In the genomic region with DNA sequence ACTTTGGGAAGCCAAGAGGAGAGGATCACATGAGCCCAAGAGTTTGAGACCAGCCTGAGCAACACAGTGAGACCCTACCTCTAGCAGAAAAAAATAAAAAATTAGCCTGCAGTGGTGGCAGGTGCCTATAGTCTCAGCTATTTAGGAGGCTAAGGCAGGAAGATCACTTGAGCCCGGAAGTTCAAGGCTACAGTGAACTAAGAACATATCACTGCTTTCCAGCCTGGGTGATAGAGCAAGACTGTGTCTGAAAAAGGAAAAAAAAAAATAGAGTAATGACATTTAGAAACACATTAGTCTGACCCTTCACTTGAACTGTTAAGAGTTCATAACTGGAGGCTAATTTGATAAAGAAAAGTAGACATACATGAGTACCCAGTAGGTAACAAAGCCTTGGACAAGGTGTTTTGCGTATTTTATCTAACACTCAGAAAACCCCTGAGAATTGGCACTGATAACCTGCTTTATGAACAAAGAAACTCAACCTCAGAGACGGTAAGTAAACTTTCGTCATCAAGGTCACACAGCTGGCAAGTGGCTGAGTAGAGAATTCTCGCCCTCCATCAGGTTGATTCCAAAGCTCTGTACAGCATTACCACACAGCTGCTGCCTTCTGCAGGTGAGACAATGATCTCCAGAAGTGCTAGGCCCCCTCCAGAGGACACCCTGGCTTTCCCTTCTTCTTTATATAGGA, we compare ENCODE assay signal across 18 cellular contexts.
DNase-seq lines count a peak whose midpoint lies in the region; ATAC-seq and TF ChIP-seq lines count a peak whose summit lies in the region.
"Had no signal": no experiment of that assay in that cellular context is flagged by ENCODE, and none has a peak within 500 bp of the region (broad histone marks: within the 10 kb centered on the region; RNA-seq: fewer than 3 reads in every experiment).

No MANE protein-coding gene starts in this region.

- no peak overlapping the region for H3K4me3 ChIP-seq in stomach
- H3K4me3 ChIP-seq: GM23338 had no signal

- H3K36me3 ChIP-seq in stomach, result peaks cover 0 to 6% (median 0%) of the 10 kb centered on the region in 4 donors

- H3K36me3 Mint-ChIP-seq in activated naive CD8-positive, alpha-beta T cell, result peaks cover 10% of the 10 kb centered on the region
- H3K36me3 Mint-ChIP-seq in activated naive CD8-positive, alpha-beta T cell treated with anti-CD3 and anti-CD28 coated beads, Interleukin-2, amount 50 U/mL, for 24 hours (ENCODE audit: low read depth), result peaks cover 2% of the 10 kb centered on the region
- peaks cover 2% of the 10 kb centered on the region for H3K36me3 Mint-ChIP-seq in T-helper 17 cell (ENCODE audit: low read depth)

- TF ChIP-seq CTCF in stomach (IDR thresholded peaks at IDR 0.05), result no peak

- no peaks in the 10 kb centered on the region for H3K27me3 Mint-ChIP-seq in activated naive CD8-positive, alpha-beta T cell
- H3K27me3 Mint-ChIP-seq in activated naive CD8-positive, alpha-beta T cell treated with anti-CD3 and anti-CD28 coated beads, Interleukin-2, amount 50 U/mL, for 24 hours, result no peaks in the 10 kb centered on the region
- H3K27me3 Mint-ChIP-seq in T-helper 17 cell, result no peaks in the 10 kb centered on the region

- WGBS in stomach, 5 donors, result 30 to 68% (median 38%) methylated on average over 5 of the region's 5 CpGs

- H3K4me1 ChIP-seq in stomach, result peaks cover 0 to 25% (median 14%) of the 10 kb centered on the region in 4 donors

- H3K4me3 Mint-ChIP-seq in activated naive CD8-positive, alpha-beta T cell, result no peak overlapping the region
- no peak overlapping the region for H3K4me3 Mint-ChIP-seq in activated naive CD8-positive, alpha-beta T cell treated with anti-CD3 and anti-CD28 coated beads, Interleukin-2, amount 50 U/mL, for 24 hours
- H3K4me3 Mint-ChIP-seq in T-helper 17 cell, result peak overlapping the region; percentile 9
- H3K4me3 Mint-ChIP-seq: GM23338 had no signal

- no peaks in the 10 kb centered on the region for H3K9me3 Mint-ChIP-seq in activated naive CD8-positive, alpha-beta T cell (ENCODE audit: low read depth)
- no peaks in the 10 kb centered on the region for H3K9me3 Mint-ChIP-seq in activated naive CD8-positive, alpha-beta T cell treated with anti-CD3 and anti-CD28 coated beads, Interleukin-2, amount 50 U/mL, for 24 hours
- H3K9me3 Mint-ChIP-seq: GM23338 had no signal

- H3K9me3 ChIP-seq in T-helper 17 cell (ENCODE audit: control insufficient read depth, low read length, poor library complexity, severe bottlenecking) (no peaks in the 10 kb centered on the region), stomach (no peaks in the 10 kb centered on the region)
- H3K9me3 ChIP-seq: SK-N-SH had no signal

- no peak for TF ChIP-seq EP300 in stomach (IDR thresholded peaks at IDR 0.05)

- intact Hi-C loops in stomach (cut with DNase I; ENCODE audit: low total_unique reads), result no loop called here

- H3K27ac ChIP-seq in stomach, result peak overlapping the region; percentile 24 to 56 (median 43)

- ATAC-seq in activated naive CD8-positive, alpha-beta T cell treated with anti-CD3 and anti-CD28 coated beads, Interleukin-2, amount 50 U/mL, for 24 hours, result no peak
- ATAC-seq in T-helper 17 cell, result peak; percentile 46
- ATAC-seq in left lobe of liver, result peak; percentile 41
- no peak for ATAC-seq in GM18519 (IDR thresholded peaks at IDR 0.05; ENCODE audit: low FRiP score, unreplicated experiment)
- ATAC-seq: GM23338 had no signal

- H3K27me3 ChIP-seq in stomach, result no peaks in the 10 kb centered on the region

- no peak for DNase-seq in activated naive CD8-positive, alpha-beta T cell treated with anti-CD3 and anti-CD28 coated beads, Interleukin-2, amount 50 U/mL, for 24 hours
- no peak for DNase-seq in T-helper 17 cell
- DNase-seq in left lobe of liver (ENCODE audit: low spot score), result no peak
- peak; percentile 50 for DNase-seq in stomach
- DNase-seq in 8988T, result no peak
- DNase-seq in foreskin melanocyte, result no peak
- DNase-seq: activated CD4-positive, alpha-beta T cell treated with anti-CD3 and anti-CD28 coated beads, Interleukin-2, amount 50 U/mL, for 1 hour; DMS79 treated with DMSO at 0.1 percent for 48 hours; hippocampal formation; kidney; midbrain; NCI-H1436 treated with DMSO at 0.1 percent for 48 hours; retina; SK-N-SH; stimulated activated naive CD4-positive, alpha-beta T cell treated with Interleukin-2 at 50 U/mL for 16 hours had no signal

- peaks cover 24% of the 10 kb centered on the region for H3K4me1 Mint-ChIP-seq in activated naive CD8-positive, alpha-beta T cell (ENCODE audit: low read depth)
- peaks cover 16% of the 10 kb centered on the region for H3K4me1 Mint-ChIP-seq in activated naive CD8-positive, alpha-beta T cell treated with anti-CD3 and anti-CD28 coated beads, Interleukin-2, amount 50 U/mL, for 24 hours
- H3K4me1 Mint-ChIP-seq in T-helper 17 cell, result peaks cover 18% of the 10 kb centered on the region
- H3K4me1 Mint-ChIP-seq: GM23338 had no signal

- H3K27ac Mint-ChIP-seq in activated naive CD8-positive, alpha-beta T cell, result peak overlapping the region; percentile 19
- H3K27ac Mint-ChIP-seq in activated naive CD8-positive, alpha-beta T cell treated with anti-CD3 and anti-CD28 coated beads, Interleukin-2, amount 50 U/mL, for 24 hours, result no peak overlapping the region
- H3K27ac Mint-ChIP-seq in T-helper 17 cell, result peak overlapping the region; percentile 82
- H3K27ac Mint-ChIP-seq: GM23338 had no signal

- no peak for TF ChIP-seq POLR2A in stomach (IDR thresholded peaks at IDR 0.05)

Comparison
In these comparisons a context has a peak if more than half of its experiments do, and no peak if none do; other contexts are left out.
1. ATAC-seq: peak in T-helper 17 cell (single experiment) and left lobe of liver (single experiment); none in activated naive CD8-positive, alpha-beta T cell treated with anti-CD3 and anti-CD28 coated beads, Interleukin-2, amount 50 U/mL, for 24 hours (single experiment) and GM18519 (single experiment).